In genomic region chr7:95674101-95674500, GRCh38 we compare ENCODE assay signal across 6 cellular contexts.
"Had no signal": no experiment of that assay in that cellular context is flagged by ENCODE, and none has a peak within 500 bp of the region (broad histone marks: within the 10 kb centered on the region; RNA-seq: fewer than 3 reads in every experiment).

No MANE protein-coding gene starts in this region.

- H3K9me3 Mint-ChIP-seq: IgD-negative memory B cell had no signal

- ATAC-seq: HepG2, K562 had no signal

- H3K27ac Mint-ChIP-seq: IgD-negative memory B cell had no signal

- FAIRE-seq: HepG2, HTR-8/SVneo, K562 had no signal

- DNase-seq: IMR-90, KBM-7 had no signal

- H3K4me3 Mint-ChIP-seq: IgD-negative memory B cell had no signal

- H3K27me3 Mint-ChIP-seq: IgD-negative memory B cell had no signal

- H3K36me3 Mint-ChIP-seq: IgD-negative memory B cell had no signal
